In genomic region chr17:78484300-78485159, GRCh38 we compare ENCODE assay signal across 8 cellular contexts.
DNase-seq lines count a peak whose midpoint lies in the region; ATAC-seq, FAIRE-seq and TF ChIP-seq lines count a peak whose summit lies in the region.

No MANE protein-coding gene starts in this region.

- no TSS peak for BruUV-seq in endothelial cell of umbilical vein (replicated peaks; lab: Mats Ljungman, UMichigan)

- no peaks in the 10 kb centered on the region for H3K79me2 ChIP-seq in endothelial cell of umbilical vein (ENCODE audit: control insufficient read depth, insufficient read depth, low read length)

- H3K9ac ChIP-seq in HUES48 (ENCODE audit: low read depth, low read length) (no peak overlapping the region), endothelial cell of umbilical vein (replicated peaks; ENCODE audit: extremely low read depth, insufficient read depth, low read length) (no peak overlapping the region)

- H3K9me3 ChIP-seq in HUES48 (ENCODE audit: control insufficient read depth, insufficient read depth, low read length) (no peaks in the 10 kb centered on the region), endothelial cell of umbilical vein (replicated peaks; ENCODE audit: control insufficient read depth, insufficient read depth, low read length) (no peaks in the 10 kb centered on the region)

- no peaks in the 10 kb centered on the region for H4K20me1 ChIP-seq in endothelial cell of umbilical vein (replicated peaks; ENCODE audit: control insufficient read depth, extremely low read depth, insufficient read depth, low read length)

- POLR2A ChIA-PET in endothelial cell of umbilical vein (lab: Charles Lee): no interaction called here

- no peaks in the 10 kb centered on the region for H3K9me1 ChIP-seq in endothelial cell of umbilical vein (replicated peaks; ENCODE audit: control insufficient read depth, extremely low read depth, insufficient read depth, low read length)

- dilution Hi-C loops in endothelial cell of umbilical vein (cut with MboI; ENCODE audit: extremely low pct_ligation_motif_present, low sequenced_read_pairs): loop anchor here (25.0 kb wide), 1 partner anchor 153 kb away; no protein-coding TSS in a partner anchor

- H3K36me3 ChIP-seq in HUES48 (ENCODE audit: control insufficient read depth, insufficient read depth, low read length): no peaks in the 10 kb centered on the region
- H3K36me3 ChIP-seq in endothelial cell of umbilical vein (ENCODE audit: control insufficient read depth in 2 of 2, extremely low read depth in 1 of 2, insufficient read depth in 2 of 2, low read length in 2 of 2): no peaks in the 10 kb centered on the region

- peak overlapping the region; percentile 92 for H2AFZ ChIP-seq in endothelial cell of umbilical vein (ENCODE audit: low read depth, low read length)

- CTCF ChIA-PET in endothelial cell of umbilical vein (lab: Charles Lee): no interaction called here

- DNase-seq in Daoy (ENCODE audit: low read depth): peak; percentile 62
- peak; percentile 70 to 73 for DNase-seq in activated CD4-positive, alpha-beta T cell treated with anti-CD3 and anti-CD28 coated beads, Interleukin-2, amount 50 U/mL, for 48 hours
- DNase-seq in endothelial cell of umbilical vein (ENCODE audit: low read depth, low spot score): peak; percentile 25
- DNase-seq in posterior vena cava (ENCODE audit: low spot score): peak; percentile 79
- DNase-seq in superior temporal gyrus (ENCODE audit: extremely low spot score): no peak
- no peak for DNase-seq in NCI-H2196 treated with DMSO at 0.1 percent for 48 hours (lab: John Stamatoyannopoulos, UW; ENCODE audit: unreplicated experiment)

- no peaks in the 10 kb centered on the region for H3K27me3 ChIP-seq in HUES48 (ENCODE audit: control insufficient read depth, insufficient read depth, low read length)
- H3K27me3 ChIP-seq in endothelial cell of umbilical vein (ENCODE audit: control insufficient read depth in 2 of 2, insufficient read depth in 2 of 2, low read length in 2 of 2): no peaks in the 10 kb centered on the region

- peak overlapping the region; percentile 31 for H3K4me2 ChIP-seq in endothelial cell of umbilical vein (ENCODE audit: insufficient read depth, low read length)

- peak overlapping the region; percentile 84 for H3K4me3 ChIP-seq in HUES48 (ENCODE audit: low read depth, low read length)
- H3K4me3 ChIP-seq in endothelial cell of umbilical vein (replicated peaks in 1 of 3; ENCODE audit: insufficient read depth in 1 of 3, low read depth in 1 of 3, low read length in 3 of 3): peak overlapping the region; percentile 5 to 37 (median 21)

- H3K27ac ChIP-seq in HUES48 (ENCODE audit: low read depth, low read length): no peak overlapping the region
- H3K27ac ChIP-seq in endothelial cell of umbilical vein (ENCODE audit: insufficient read depth, low read depth, low read length): no peak overlapping the region

- ATAC-seq in HG02642 (IDR thresholded peaks at IDR 0.05; ENCODE audit: poor library complexity, unreplicated experiment): no peak

- TF ChIP-seq POLR2A in endothelial cell of umbilical vein (IDR thresholded peaks at IDR 0.05; ENCODE audit: low read depth, low read length): no peak

- FAIRE-seq in endothelial cell of umbilical vein (lab: Jason Lieb, UNC): peak; percentile 68

- intact Hi-C loops in endothelial cell of umbilical vein (cut with micrococcal nuclease) (no loop called here), posterior vena cava (cut with DNase I) (no loop called here)

- peaks cover 4% of the 10 kb centered on the region for H3K4me1 ChIP-seq in HUES48 (ENCODE audit: control insufficient read depth, insufficient read depth, low read length)
- H3K4me1 ChIP-seq in endothelial cell of umbilical vein (ENCODE audit: control insufficient read depth, extremely low read depth, insufficient read depth, low read length): peaks cover 2% of the 10 kb centered on the region

- TF ChIP-seq CTCF in endothelial cell of umbilical vein (IDR thresholded peaks at IDR 0.05; ENCODE audit: extremely low read depth in 1 of 2, insufficient read depth in 1 of 2, low read depth in 1 of 2, low read length in 2 of 2): no peak

TF ChIP-seq in endothelial cell of umbilical vein, 7 proteins besides CTCF, POLR2A, EP300 and RAD21:
- no peak for TF ChIP-seq MYC (IDR thresholded peaks at IDR 0.05; ENCODE audit: low read depth, low read length)
- TF ChIP-seq MAX (IDR thresholded peaks at IDR 0.05; ENCODE audit: insufficient read depth, insufficient read length): no peak
- TF ChIP-seq POLR2AphosphoS5 (IDR thresholded peaks at IDR 0.05; ENCODE audit: insufficient read depth, low read depth, low read length): no peak
- no peak for TF ChIP-seq JUN (IDR thresholded peaks at IDR 0.05; ENCODE audit: borderline replicate concordance, insufficient read depth, insufficient read length, low read depth)
- no peak for TF ChIP-seq EZH2 (IDR thresholded peaks at IDR 0.05; ENCODE audit: borderline replicate concordance, low read depth, low read length, severe bottlenecking)
- no peak for TF ChIP-seq GATA2 (IDR thresholded peaks at IDR 0.05; ENCODE audit: insufficient read depth, insufficient read length, low read depth, low read length)
- TF ChIP-seq FOS (IDR thresholded peaks at IDR 0.05; ENCODE audit: borderline replicate concordance, insufficient read depth, low read length): no peak

Comparison
In these comparisons a context has a peak if more than half of its experiments do, and no peak if none do; other contexts are left out.
1. DNase-seq: peak in Daoy (single experiment), activated CD4-positive, alpha-beta T cell treated with anti-CD3 and anti-CD28 coated beads, Interleukin-2, amount 50 U/mL, for 48 hours (2 of 2), endothelial cell of umbilical vein (single experiment) and posterior vena cava (single experiment); none in superior temporal gyrus (single experiment) and NCI-H2196 treated with DMSO at 0.1 percent for 48 hours (single experiment).